16 cellular contexts compared by ENCODE assay signal in the genomic region with DNA sequence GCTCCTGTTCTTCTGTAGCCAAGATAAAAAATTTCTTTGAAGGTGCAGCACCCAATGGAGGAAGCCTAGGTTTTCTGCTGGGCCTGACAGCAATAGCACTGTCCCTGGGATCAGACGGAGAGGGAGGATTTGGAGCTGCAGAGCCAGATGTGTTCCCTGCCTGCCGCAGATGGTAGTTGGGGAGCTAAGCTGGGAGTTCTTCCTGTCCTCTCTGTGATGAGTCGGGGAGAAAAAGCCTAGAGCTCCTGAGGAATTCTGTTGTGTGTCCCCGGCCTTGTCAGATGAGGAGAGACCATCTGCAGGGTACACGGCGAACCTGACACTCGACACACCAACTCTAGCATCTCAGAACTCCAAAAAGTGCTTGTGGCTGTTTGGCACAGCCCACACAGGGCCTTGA.
DNase-seq lines count a peak whose midpoint lies in the region; ATAC-seq and TF ChIP-seq lines count a peak whose summit lies in the region.
"Had no signal": no experiment of that assay in that cellular context is flagged by ENCODE, and none has a peak within 500 bp of the region (broad histone marks: within the 10 kb centered on the region; RNA-seq: fewer than 3 reads in every experiment).

No MANE protein-coding gene starts in this region.

- ATAC-seq in thoracic aorta (ENCODE audit: insufficient number of reproducible peaks, low FRiP score, low read depth) (no peak), HG03571 (IDR thresholded peaks at IDR 0.05; ENCODE audit: unreplicated experiment) (no peak), HG03469 (IDR thresholded peaks at IDR 0.05; ENCODE audit: unreplicated experiment) (no peak)

- no peaks in the 10 kb centered on the region for H3K36me3 ChIP-seq in endodermal cell (ENCODE audit: control insufficient read depth, insufficient read depth, low read length)
- H3K36me3 ChIP-seq in thoracic aorta, result no peaks in the 10 kb centered on the region
- H3K36me3 ChIP-seq: BLaER1 had no signal

- no peaks in the 10 kb centered on the region for H3K27me3 ChIP-seq in endodermal cell (ENCODE audit: control insufficient read depth, insufficient read depth, low read length, poor library complexity, severe bottlenecking)
- H3K27me3 ChIP-seq in thoracic aorta (replicated peaks; ENCODE audit: insufficient read depth), result no peaks in the 10 kb centered on the region
- H3K27me3 ChIP-seq: BLaER1 had no signal

- H3K4me1 Mint-ChIP-seq in endodermal cell (no peaks in the 10 kb centered on the region), nephron progenitor cell (peaks cover 36% of the 10 kb centered on the region)

- 87% methylated on average over 5 to 7 of the region's 7 CpGs for WGBS in endodermal cell (ENCODE audit: insufficient coverage in 1 of 2, insufficient read length in 1 of 2), 2 experiments

- DNase-seq in RWPE1 (ENCODE audit: low spot score) (no peak), endodermal cell (no peak), nephron progenitor cell (no peak), thoracic aorta (ENCODE audit: low spot score) (no peak), DMS79 (lab: John Stamatoyannopoulos, UW) (no peak)
- DNase-seq: CD4-positive, CD25-positive, alpha-beta regulatory T cell; KBM-7; NCI-H1105 treated with DMSO at 0.1 percent for 48 hours; NCI-H2029 treated with DMSO at 0.1 percent for 48 hours; NCI-H446 treated with DMSO at 0.1 percent for 48 hours; NCI-H526; SIG-M5 had no signal

- H3K9me3 ChIP-seq in endodermal cell (ENCODE audit: control insufficient read depth, low read length) (no peaks in the 10 kb centered on the region), thoracic aorta (no peaks in the 10 kb centered on the region)
- H3K9me3 ChIP-seq: BLaER1 had no signal

- H3K4me3 Mint-ChIP-seq in endodermal cell, result no peak overlapping the region
- no peak overlapping the region for H3K4me3 Mint-ChIP-seq in nephron progenitor cell
- H3K4me3 Mint-ChIP-seq: CD4-positive, CD25-positive, alpha-beta regulatory T cell had no signal

- no peaks in the 10 kb centered on the region for H3K36me3 Mint-ChIP-seq in endodermal cell (ENCODE audit: low read depth)
- no peaks in the 10 kb centered on the region for H3K36me3 Mint-ChIP-seq in nephron progenitor cell (ENCODE audit: low read depth)
- H3K36me3 Mint-ChIP-seq: CD4-positive, CD25-positive, alpha-beta regulatory T cell had no signal

- no peak overlapping the region for H3K9ac ChIP-seq in endodermal cell (ENCODE audit: extremely low read depth, low read length, poor library complexity, severe bottlenecking)
- H3K9ac ChIP-seq: BLaER1 had no signal

- CTCF ChIA-PET in RWPE1 (lab: Yijun Ruan, JAX), result no interaction called here

- H3K27ac ChIP-seq in RWPE1 (peak overlapping the region; percentile 11; the same call in 1 of the 2 replicates), endodermal cell (ENCODE audit: low read depth, low read length) (no peak overlapping the region), thoracic aorta (peak overlapping the region; percentile 37 to 43)
- H3K27ac ChIP-seq: BLaER1, SK-N-MC had no signal

- no peak overlapping the region for H3K4me3 ChIP-seq in endodermal cell (ENCODE audit: low read length)
- H3K4me3 ChIP-seq in thoracic aorta, result no peak overlapping the region
- H3K4me3 ChIP-seq: BLaER1, SK-N-MC had no signal

- TF ChIP-seq CTCF in RWPE1 (conservative IDR thresholded peaks at IDR 0.05; ENCODE audit: low read depth) (no peak), endodermal cell (conservative IDR thresholded peaks at IDR 0.05) (no peak), nephron progenitor cell (IDR thresholded peaks at IDR 0.05) (no peak), thoracic aorta (IDR thresholded peaks at IDR 0.05) (no peak)

- no peaks in the 10 kb centered on the region for H3K9me3 Mint-ChIP-seq in endodermal cell
- no peaks in the 10 kb centered on the region for H3K9me3 Mint-ChIP-seq in nephron progenitor cell

- POLR2A ChIA-PET in RWPE1 (lab: Yijun Ruan, JAX; ENCODE audit: low non-redundant PET), result no interaction called here

- H3K27ac Mint-ChIP-seq in endodermal cell (peak overlapping the region; percentile 26), nephron progenitor cell (peak overlapping the region; percentile 60)

- H3K4me1 ChIP-seq in endodermal cell (ENCODE audit: control insufficient read depth, insufficient read depth, low read length) (no peaks in the 10 kb centered on the region), thoracic aorta (ENCODE audit: control insufficient read depth in 1 of 2, low read depth in 2 of 2) (peaks cover 34 to 76% of the 10 kb centered on the region in 2 donors)

- no peaks in the 10 kb centered on the region for H3K27me3 Mint-ChIP-seq in endodermal cell (ENCODE audit: insufficient read depth)
- no peaks in the 10 kb centered on the region for H3K27me3 Mint-ChIP-seq in nephron progenitor cell (ENCODE audit: low read depth, poor library complexity)
